ENCODE assay signal across 13 cellular contexts in genomic region chr4:22190855-22191254, GRCh38.
DNase-seq lines count a peak whose midpoint lies in the region; ATAC-seq and TF ChIP-seq lines count a peak whose summit lies in the region.
"Had no signal": no experiment of that assay in that cellular context is flagged by ENCODE, and none has a peak within 500 bp of the region (broad histone marks: within the 10 kb centered on the region; RNA-seq: fewer than 3 reads in every experiment).

No MANE protein-coding gene starts in this region.

- no peaks in the 10 kb centered on the region for H3K27me3 Mint-ChIP-seq in activated CD4-positive, alpha-beta T cell treated with anti-CD3 and anti-CD28 coated beads, Interleukin-2, amount 10 ng/mL, durations not matched to agents 7 days and 5 days

- peak; percentile 13 for DNase-seq in AG08396 (ENCODE audit: low spot score)
- peak; percentile 96 for DNase-seq in HT1080 (ENCODE audit: low read depth)
- DNase-seq in astrocyte of the spinal cord (ENCODE audit: low read depth, low spot score), result peak; percentile 89
- DNase-seq in kidney glomerular epithelial cell (lab: John Stamatoyannopoulos, UW), result peak; percentile 89
- no peak for DNase-seq in Right ventricle myocardium inferior (ENCODE audit: missing footprints)
- no peak for DNase-seq in COR-L47 (lab: John Stamatoyannopoulos, UW)
- no peak for DNase-seq in NCI-H187 (lab: John Stamatoyannopoulos, UW)
- no peak for DNase-seq in activated CD4-positive, alpha-beta T cell treated with anti-CD3 and anti-CD28 coated beads, Interleukin-2, amount 10 ng/mL, durations not matched to agents 7 days and 5 days
- DNase-seq: activated T-cell treated with anti-CD3 and anti-CD28 coated beads for 4 hours, NCI-H2081 treated with DMSO at 0.1 percent for 48 hours, nephron progenitor cell had no signal

- in situ Hi-C loops in astrocyte of the spinal cord (cut with HindIII; ENCODE audit: low sequenced_read_pairs), result no loop called here

- H3K27ac Mint-ChIP-seq in activated CD4-positive, alpha-beta T cell treated with anti-CD3 and anti-CD28 coated beads, Interleukin-2, amount 10 ng/mL, durations not matched to agents 7 days and 5 days, result no peak overlapping the region
- H3K27ac Mint-ChIP-seq: nephron progenitor cell had no signal

- intact Hi-C loops in Right ventricle myocardium inferior (cut with DNase I), result no loop called here

- ATAC-seq in Right ventricle myocardium inferior, result no peak

- no peak overlapping the region for H3K4me3 Mint-ChIP-seq in activated CD4-positive, alpha-beta T cell treated with anti-CD3 and anti-CD28 coated beads, Interleukin-2, amount 10 ng/mL, durations not matched to agents 7 days and 5 days
- H3K4me3 Mint-ChIP-seq: nephron progenitor cell had no signal

- no peak for TF ChIP-seq CTCF in astrocyte of the spinal cord (IDR thresholded peaks at IDR 0.05; ENCODE audit: low read depth, low read length)

- no peak overlapping the region for H3K4me3 ChIP-seq in astrocyte of the spinal cord (ENCODE audit: low read depth, low read length)
- H3K4me3 ChIP-seq: ascending aorta, PC-9 had no signal

- peaks cover 2% of the 10 kb centered on the region for H3K9me3 Mint-ChIP-seq in activated CD4-positive, alpha-beta T cell treated with anti-CD3 and anti-CD28 coated beads, Interleukin-2, amount 10 ng/mL, durations not matched to agents 7 days and 5 days
- H3K9me3 Mint-ChIP-seq: nephron progenitor cell had no signal

- CTCF ChIA-PET in activated CD4-positive, alpha-beta T cell treated with anti-CD3 and anti-CD28 coated beads, Interleukin-2, amount 10 ng/mL, durations not matched to agents 7 days and 5 days (lab: Charles Lee), result no interaction called here

- POLR2A ChIA-PET in activated CD4-positive, alpha-beta T cell treated with anti-CD3 and anti-CD28 coated beads, Interleukin-2, amount 10 ng/mL, durations not matched to agents 7 days and 5 days (lab: Charles Lee), result no interaction called here

- H3K4me1 Mint-ChIP-seq in activated CD4-positive, alpha-beta T cell treated with anti-CD3 and anti-CD28 coated beads, Interleukin-2, amount 10 ng/mL, durations not matched to agents 7 days and 5 days, result no peaks in the 10 kb centered on the region

- H3K36me3 Mint-ChIP-seq in activated CD4-positive, alpha-beta T cell treated with anti-CD3 and anti-CD28 coated beads, Interleukin-2, amount 10 ng/mL, durations not matched to agents 7 days and 5 days (ENCODE audit: low read depth), result no peaks in the 10 kb centered on the region

Comparison
In these comparisons a context has a peak if more than half of its experiments do, and no peak if none do; other contexts are left out.
1. DNase-seq: peak in AG08396 (single experiment), HT1080 (single experiment), astrocyte of the spinal cord (single experiment) and kidney glomerular epithelial cell (single experiment); none in Right ventricle myocardium inferior (single experiment), COR-L47 (single experiment), NCI-H187 (0 of 2) and activated CD4-positive, alpha-beta T cell treated with anti-CD3 and anti-CD28 coated beads, Interleukin-2, amount 10 ng/mL, durations not matched to agents 7 days and 5 days (single experiment).